Comparison of ENCODE assay signal across 9 cellular contexts in genomic region chr17:43467981-43468541, GRCh38. TPM values are rescaled to one million over a fixed set of nuclear protein-coding genes. Genes with fewer than 3 reads are reported as not detected.
DNase-seq lines count a peak whose midpoint lies in the region; ATAC-seq, FAIRE-seq and TF ChIP-seq lines count a peak whose summit lies in the region.
"Had no signal": no experiment of that assay in that cellular context is flagged by ENCODE, and none has a peak within 500 bp of the region (broad histone marks: within the 10 kb centered on the region; RNA-seq: fewer than 3 reads in every experiment).

No MANE protein-coding gene starts in this region.

- H3K4me2 ChIP-seq in neural progenitor cell, result no peak overlapping the region

- no peaks in the 10 kb centered on the region for H3K9me3 Mint-ChIP-seq in neural progenitor cell

- peaks cover 5% of the 10 kb centered on the region for H3K27me3 Mint-ChIP-seq in neural progenitor cell (ENCODE audit: insufficient read depth, low read depth)

- no peaks in the 10 kb centered on the region for H3K36me3 Mint-ChIP-seq in neural progenitor cell

- no peak overlapping the region for H3K27ac Mint-ChIP-seq in neural progenitor cell

- TF ChIP-seq CTCF in dorsolateral prefrontal cortex (IDR thresholded peaks at IDR 0.05 in 54 of 56, conservative IDR thresholded peaks at IDR 0.05 in 2 of 56; ENCODE audit: low read depth in 1 of 56, partially characterized antibody in 56 of 56) (no peak), neural progenitor cell (IDR thresholded peaks at IDR 0.05) (no peak), kidney (IDR thresholded peaks at IDR 0.05; ENCODE audit: borderline replicate concordance, extremely low read depth, insufficient read depth) (no peak)

- ATAC-seq in HG02610 (IDR thresholded peaks at IDR 0.05; ENCODE audit: unreplicated experiment), result no peak

- no peaks in the 10 kb centered on the region for H3K79me2 ChIP-seq in neural progenitor cell (ENCODE audit: low read depth)

- H3K27ac ChIP-seq in dorsolateral prefrontal cortex (peak overlapping the region in 12 of 59 donors; percentile 0 to 57 (median 28)), neural progenitor cell (no peak overlapping the region), kidney (ENCODE audit: low read depth in 2 of 2, low read length in 2 of 2) (peak overlapping the region in 1 of 2 donors; percentile 13)

- H3K4me1 Mint-ChIP-seq in neural progenitor cell, result peaks cover 21% of the 10 kb centered on the region

- no peak overlapping the region for H3K4me3 Mint-ChIP-seq in neural progenitor cell

- no peaks in the 10 kb centered on the region for H3K27me3 ChIP-seq in dorsolateral prefrontal cortex
- no peaks in the 10 kb centered on the region for H3K27me3 ChIP-seq in neural progenitor cell

- H3K4me1 ChIP-seq in neural progenitor cell (no peaks in the 10 kb centered on the region), kidney (ENCODE audit: control insufficient read depth in 1 of 2, insufficient read depth in 1 of 2, low read depth in 1 of 2, low read length in 2 of 2) (peaks cover 9 to 12% of the 10 kb centered on the region in 2 donors)

- FAIRE-seq in kidney (lab: Jason Lieb, UNC), result no peak

- H2AFZ ChIP-seq in neural progenitor cell (replicated peaks), result no peak overlapping the region

- no peaks in the 10 kb centered on the region for H3K36me3 ChIP-seq in neural progenitor cell
- no peaks in the 10 kb centered on the region for H3K36me3 ChIP-seq in kidney (ENCODE audit: control insufficient read depth in 1 of 2, insufficient read depth in 2 of 2, low read length in 2 of 2)

- no peaks in the 10 kb centered on the region for H4K20me1 ChIP-seq in neural progenitor cell (ENCODE audit: low read depth)

- no peaks in the 10 kb centered on the region for H3F3A ChIP-seq in neural progenitor cell (ENCODE audit: low read depth)

- no peak overlapping the region for H3K9ac ChIP-seq in neural progenitor cell
- no peak overlapping the region for H3K9ac ChIP-seq in kidney (ENCODE audit: low read length in 2 of 2)

- H3K4me3 ChIP-seq in dorsolateral prefrontal cortex (no peak overlapping the region), neural progenitor cell (no peak overlapping the region), kidney (ENCODE audit: low read length in 2 of 2) (no peak overlapping the region)

- H3K9me3 ChIP-seq in neural progenitor cell (ENCODE audit: low read depth), result no peaks in the 10 kb centered on the region
- no peaks in the 10 kb centered on the region for H3K9me3 ChIP-seq in kidney (ENCODE audit: control insufficient read depth in 1 of 2, low read length in 2 of 2)

- peak; percentile 46 for DNase-seq in Ammon's horn (ENCODE audit: low spot score)
- DNase-seq in NCI-H1694 treated with DMSO at 0.1 percent for 48 hours (lab: John Stamatoyannopoulos, UW), result peak; percentile 91
- peak in 8 of 10 donors; percentile 25 to 68 (median 52) for DNase-seq in dorsolateral prefrontal cortex
- DNase-seq in neural progenitor cell (ENCODE audit: low spot score), result peak; percentile 16
- DNase-seq in NCI-H2081 treated with DMSO at 0.1 percent for 48 hours (lab: John Stamatoyannopoulos, UW), result no peak
- DNase-seq in kidney, result no peak
- DNase-seq in NCI-H1930 (lab: John Stamatoyannopoulos, UW), result no peak
- DNase-seq: Kasumi-1 had no signal

- intact Hi-C loops in dorsolateral prefrontal cortex (cut with DNase I), result loop anchor here (5.0 kb wide), 1 partner anchor 51 kb away; no protein-coding TSS in a partner anchor
- intact Hi-C loops in kidney (cut with DNase I), result no loop called here

RNA-seq across cellular contexts. Expression of gene DHX8, which starts 15.7 kb away (rescaled TPM):
- total RNA-seq in dorsolateral prefrontal cortex (10 to 100 TPM; 32.7 to 69.3 (median 46.7) TPM), neural progenitor cell (ENCODE audit: low replicate concordance) (46.8 and 134 TPM in 2 replicates), kidney (53.9 TPM)
- polyA plus RNA-seq in kidney (ENCODE audit: insufficient read depth, low read depth, low replicate concordance), result 28.7 TPM

Comparison
In these comparisons a context has a peak if more than half of its experiments do, and no peak if none do; other contexts are left out.
1. DNase-seq: peak in Ammon's horn (single experiment), NCI-H1694 treated with DMSO at 0.1 percent for 48 hours (single experiment), dorsolateral prefrontal cortex (8 of 10) and neural progenitor cell (single experiment); none in NCI-H2081 treated with DMSO at 0.1 percent for 48 hours (single experiment), kidney (single experiment) and NCI-H1930 (0 of 2).